9 cellular contexts compared by ENCODE assay signal in genomic region chr12:100163416-100164152, GRCh38. TPM values are rescaled to one million over a fixed set of nuclear protein-coding genes. Genes with fewer than 3 reads are reported as not detected.
DNase-seq lines count a peak whose midpoint lies in the region; ATAC-seq, FAIRE-seq and TF ChIP-seq lines count a peak whose summit lies in the region.
"Had no signal": no experiment of that assay in that cellular context is flagged by ENCODE, and none has a peak within 500 bp of the region (broad histone marks: within the 10 kb centered on the region; RNA-seq: fewer than 3 reads in every experiment).

No MANE protein-coding gene starts in this region.

- H3K4me3 Mint-ChIP-seq in central memory CD8-positive, alpha-beta T cell, result peak overlapping the region; percentile 34

- no peaks in the 10 kb centered on the region for H3K27me3 Mint-ChIP-seq in central memory CD8-positive, alpha-beta T cell

- no peaks in the 10 kb centered on the region for H3K9me3 Mint-ChIP-seq in central memory CD8-positive, alpha-beta T cell

- POLR2A ChIA-PET in A673 (lab: Charles Lee; ENCODE audit: low non-redundant PET), result no interaction called here

- 0 out of 2 replicates have a peak, but pooled peaks have one; percentile 17 for TF ChIP-seq CTCF in A673 (conservative IDR thresholded peaks at IDR 0.05; ENCODE audit: low read depth, low read length)
- no peak for TF ChIP-seq CTCF in kidney (IDR thresholded peaks at IDR 0.05; ENCODE audit: borderline replicate concordance, extremely low read depth, insufficient read depth)

- intact Hi-C loops in A673 (cut with micrococcal nuclease; ENCODE audit: unreplicated experiment) (no loop called here), kidney (cut with DNase I) (no loop called here)

- DNase-seq in A673 (ENCODE audit: low spot score) (peak; percentile 82), NCI-H2196 treated with DMSO at 0.1 percent for 48 hours (lab: John Stamatoyannopoulos, UW; ENCODE audit: unreplicated experiment) (peak; percentile 89), kidney (peak; percentile 91)
- peak; percentile 43 to 44 for DNase-seq in central memory CD8-positive, alpha-beta T cell (ENCODE audit: low spot score in 2 of 2)
- peak; percentile 71 for DNase-seq in stimulated activated CD4-positive, alpha-beta T cell treated with anti-CD3 and anti-CD28 coated beads, Interleukin-2, amount 100 ng/mL, for 24 hours

- no peak overlapping the region for H3K9ac ChIP-seq in kidney (ENCODE audit: low read length in 2 of 2)

- H3K4me3 ChIP-seq in A673 (ENCODE audit: low read depth, low read length, poor library complexity, severe bottlenecking) (peak overlapping the region; percentile 9), kidney (ENCODE audit: low read length in 2 of 2) (peak overlapping the region; percentile 29 to 39)

- no peaks in the 10 kb centered on the region for H3K27me3 ChIP-seq in A673 (replicated peaks; ENCODE audit: insufficient read depth, low read depth, low read length, poor library complexity)

- H3K36me3 ChIP-seq in A673 (ENCODE audit: insufficient read depth, low read length, poor library complexity, severe bottlenecking) (no peaks in the 10 kb centered on the region), kidney (ENCODE audit: control insufficient read depth in 1 of 2, insufficient read depth in 2 of 2, low read length in 2 of 2) (peaks cover 0 to 7% of the 10 kb centered on the region in 2 donors)

- no peak for FAIRE-seq in kidney (lab: Jason Lieb, UNC)
- FAIRE-seq: G401.6 had no signal

- H3K9me3 ChIP-seq in A673 (ENCODE audit: low read depth, low read length, poor library complexity, severe bottlenecking), result no peaks in the 10 kb centered on the region
- H3K9me3 ChIP-seq in kidney (ENCODE audit: control insufficient read depth in 1 of 2, low read length in 2 of 2), result no peaks in the 10 kb centered on the region

- peaks cover 7% of the 10 kb centered on the region for H3K36me3 Mint-ChIP-seq in central memory CD8-positive, alpha-beta T cell (ENCODE audit: insufficient read depth)

- no TSS peak for BruUV-seq in A673 (replicated peaks; lab: Mats Ljungman, UMichigan)

- no peak overlapping the region for H3K27ac Mint-ChIP-seq in central memory CD8-positive, alpha-beta T cell (ENCODE audit: low read depth)

- ATAC-seq in GM18907 (IDR thresholded peaks at IDR 0.05; ENCODE audit: unreplicated experiment), result peak; percentile 100
- ATAC-seq in HG03103 (IDR thresholded peaks at IDR 0.05; ENCODE audit: low read depth, unreplicated experiment), result peak; percentile 100
- peak; percentile 99 to 100 for ATAC-seq in activated CD4-positive, CD25-positive, alpha-beta regulatory T cell treated with anti-CD3 and anti-CD28 coated beads, Interleukin-2, amount 50 U/mL, for 24 hours
- peak; percentile 99 for ATAC-seq in central memory CD8-positive, alpha-beta T cell (replicated peaks; ENCODE audit: extremely low read depth, poor library complexity, severe bottlenecking)

- H3K4me1 Mint-ChIP-seq in central memory CD8-positive, alpha-beta T cell, result peaks cover 9% of the 10 kb centered on the region

- no peak overlapping the region for H3K27ac ChIP-seq in A673 (ENCODE audit: low read depth, low read length, poor library complexity, severe bottlenecking)
- H3K27ac ChIP-seq in kidney (ENCODE audit: low read depth in 2 of 2, low read length in 2 of 2), result no peak overlapping the region

- H3K4me1 ChIP-seq in A673 (ENCODE audit: insufficient read depth, low read length, poor library complexity, severe bottlenecking) (peaks cover 10% of the 10 kb centered on the region), kidney (ENCODE audit: control insufficient read depth in 1 of 2, insufficient read depth in 1 of 2, low read depth in 1 of 2, low read length in 2 of 2) (peaks cover 0 to 7% of the 10 kb centered on the region in 2 donors)

- CTCF ChIA-PET in A673 (lab: Charles Lee), result interaction anchor here (2.0 kb wide), 1 partner anchor 9 kb away, joined by 6 read pairs; no protein-coding TSS in a partner anchor

RNA-seq across cellular contexts. Expression of gene BLTP3B, which starts 20.9 kb away (rescaled TPM):
- 31.6 and 31.8 TPM in 2 replicates for total RNA-seq in A673 (2021)
- 18.3 TPM for total RNA-seq in kidney
- 9.3 TPM for polyA plus RNA-seq in kidney (ENCODE audit: insufficient read depth, low read depth, low replicate concordance)

RNA-seq across cellular contexts. Expression of gene ACTR6, which starts 37.0 kb away (rescaled TPM):
- total RNA-seq in A673 (2021) (36.0 and 39.7 TPM in 2 replicates), kidney (29.2 TPM)
- 23.1 TPM for polyA plus RNA-seq in kidney (ENCODE audit: insufficient read depth, low read depth, low replicate concordance)
